ENCODE assay signal across 1 cellular context in the genomic region with DNA sequence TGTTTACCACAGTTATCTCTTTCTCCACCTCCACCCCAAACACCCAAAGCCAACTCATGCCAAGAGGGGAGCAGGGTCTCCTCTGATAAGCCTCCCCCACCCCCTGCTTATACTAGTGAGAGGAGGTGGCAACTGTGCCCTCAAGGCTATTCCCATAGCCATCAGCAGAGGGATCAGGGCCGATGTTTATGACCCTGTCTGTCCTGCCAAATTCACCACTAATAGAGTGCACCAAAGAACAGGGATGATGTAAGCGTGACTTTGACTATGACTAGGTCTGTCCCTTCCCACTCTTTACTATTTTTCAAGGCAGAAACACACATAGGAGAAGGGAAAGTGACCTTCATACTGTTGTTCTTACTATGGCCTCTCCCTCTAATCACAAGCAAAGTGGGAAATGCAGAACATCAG.
TF ChIP-seq lines count a peak whose summit lies in the region.

No MANE protein-coding gene starts in this region.

TF ChIP-seq in GM12878, 131 proteins besides CTCF, POLR2A, EP300 and RAD21 (continued from another document):
- TF ChIP-seq, protein P1, sequence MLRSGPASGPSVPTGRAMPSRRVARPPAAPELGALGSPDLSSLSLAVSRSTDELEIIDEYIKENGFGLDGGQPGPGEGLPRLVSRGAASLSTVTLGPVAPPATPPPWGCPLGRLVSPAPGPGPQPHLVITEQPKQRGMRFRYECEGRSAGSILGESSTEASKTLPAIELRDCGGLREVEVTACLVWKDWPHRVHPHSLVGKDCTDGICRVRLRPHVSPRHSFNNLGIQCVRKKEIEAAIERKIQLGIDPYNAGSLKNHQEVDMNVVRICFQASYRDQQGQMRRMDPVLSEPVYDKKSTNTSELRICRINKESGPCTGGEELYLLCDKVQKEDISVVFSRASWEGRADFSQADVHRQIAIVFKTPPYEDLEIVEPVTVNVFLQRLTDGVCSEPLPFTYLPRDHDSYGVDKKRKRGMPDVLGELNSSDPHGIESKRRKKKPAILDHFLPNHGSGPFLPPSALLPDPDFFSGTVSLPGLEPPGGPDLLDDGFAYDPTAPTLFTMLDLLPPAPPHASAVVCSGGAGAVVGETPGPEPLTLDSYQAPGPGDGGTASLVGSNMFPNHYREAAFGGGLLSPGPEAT (IDR thresholded peaks at IDR 0.05; ENCODE audit: low read depth): 0 out of 2 replicates have a peak, but pooled peaks have one; percentile 28
- TF ChIP-seq FOXK2 (IDR thresholded peaks at IDR 0.05) (no peak), MEF2B (IDR thresholded peaks at IDR 0.05; ENCODE audit: partially characterized antibody, poor library complexity, severe bottlenecking) (no peak), HDAC2 (IDR thresholded peaks at IDR 0.05) (no peak), NBN (IDR thresholded peaks at IDR 0.05) (0 out of 2 replicates have a peak, but pooled peaks have one; percentile 34), STAT3 (IDR thresholded peaks at IDR 0.05; ENCODE audit: low read depth, low read length) (no peak), ATF2 (IDR thresholded peaks at IDR 0.05; ENCODE audit: low read length) (0 out of 2 replicates have a peak, but pooled peaks have one; percentile 40), JUNB (IDR thresholded peaks at IDR 0.05) (peak; percentile 32), IKZF2 (IDR thresholded peaks at IDR 0.05) (peak; percentile 79 to 84), BMI1 (IDR thresholded peaks at IDR 0.05; ENCODE audit: borderline replicate concordance) (0 out of 2 replicates have a peak, but pooled peaks have one; percentile 25), GATAD2B (conservative IDR thresholded peaks at IDR 0.05; ENCODE audit: low read depth) (no peak), IKZF1 (conservative IDR thresholded peaks at IDR 0.05) (peak; percentile 85), ATF7 (IDR thresholded peaks at IDR 0.05; ENCODE audit: low read depth) (peak; percentile 83), EED (IDR thresholded peaks at IDR 0.05; ENCODE audit: low read depth) (peak; percentile 71; the same call in 1 of the 2 replicates), DPF2 (IDR thresholded peaks at IDR 0.05) (peak; percentile 57; the same call in 1 of the 2 replicates), SPI1 (IDR thresholded peaks at IDR 0.05; ENCODE audit: borderline replicate concordance, insufficient read depth, low read depth, low read length) (no peak), PAX5 (IDR thresholded peaks at IDR 0.05; ENCODE audit: borderline replicate concordance, low read depth, low read length) (no peak)
